13 cellular contexts compared by ENCODE assay signal in the genomic region with DNA sequence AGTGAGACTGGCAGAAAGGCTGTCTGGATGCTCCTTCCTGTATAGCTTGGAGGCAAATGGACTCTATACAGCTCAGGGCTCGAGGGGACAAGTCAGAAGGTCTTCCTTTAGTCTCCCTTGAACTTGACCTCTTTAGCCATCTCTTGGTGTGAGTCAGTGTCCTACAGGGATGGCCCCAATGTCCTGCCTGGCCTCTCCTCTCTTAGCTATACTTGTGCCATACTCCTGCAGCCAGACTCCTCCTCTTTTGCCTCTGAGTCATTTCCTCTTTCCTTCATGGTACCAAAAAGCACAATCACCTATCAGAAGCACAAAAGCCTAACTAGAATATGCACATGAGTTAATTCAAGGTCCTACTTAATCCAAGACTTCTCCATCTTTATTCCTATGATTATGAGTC.
DNase-seq lines count a peak whose midpoint lies in the region; ATAC-seq and TF ChIP-seq lines count a peak whose summit lies in the region.
"Had no signal": no experiment of that assay in that cellular context is flagged by ENCODE, and none has a peak within 500 bp of the region (broad histone marks: within the 10 kb centered on the region; RNA-seq: fewer than 3 reads in every experiment).

No MANE protein-coding gene starts in this region.

- peaks cover 9% of the 10 kb centered on the region for H3K36me3 Mint-ChIP-seq in T-helper 2 cell treated with Interferon-gamma antibody and Interleukin-4, amounts not matched to agents 5 μg/mL and 100 μg/mL, for 36 hours (ENCODE audit: low read depth)

- no peak for TF ChIP-seq CTCF in GM12865 (IDR thresholded peaks at IDR 0.05; ENCODE audit: insufficient read depth, low read depth, low read length, missing control alignments)
- no peak for TF ChIP-seq CTCF in fibroblast of the aortic adventitia (IDR thresholded peaks at IDR 0.05; ENCODE audit: insufficient read depth, low read length)
- no peak for TF ChIP-seq CTCF in left lung (IDR thresholded peaks at IDR 0.05)

- peaks cover 0 to 23% of the 10 kb centered on the region in 2 donors for H3K36me3 ChIP-seq in left lung
- H3K36me3 ChIP-seq: esophagus squamous epithelium had no signal

- intact Hi-C loops in left lung (cut with DNase I): no loop called here

- H3K27me3 ChIP-seq in left lung: no peaks in the 10 kb centered on the region
- H3K27me3 ChIP-seq: body of pancreas, esophagus squamous epithelium had no signal

- H3K27me3 Mint-ChIP-seq in T-helper 2 cell treated with Interferon-gamma antibody and Interleukin-4, amounts not matched to agents 5 μg/mL and 100 μg/mL, for 36 hours (ENCODE audit: low read depth): no peaks in the 10 kb centered on the region

- H3K27ac ChIP-seq in left lung: no peak overlapping the region
- H3K27ac ChIP-seq: body of pancreas, esophagus squamous epithelium had no signal

- ATAC-seq in left lung: no peak
- ATAC-seq: body of pancreas, left cardiac atrium had no signal

- peak overlapping the region; percentile 44 for H3K27ac Mint-ChIP-seq in T-helper 2 cell treated with Interferon-gamma antibody and Interleukin-4, amounts not matched to agents 5 μg/mL and 100 μg/mL, for 36 hours

- H3K9me3 Mint-ChIP-seq in T-helper 2 cell treated with Interferon-gamma antibody and Interleukin-4, amounts not matched to agents 5 μg/mL and 100 μg/mL, for 36 hours: no peaks in the 10 kb centered on the region

- peak overlapping the region; percentile 2 for H3K4me3 Mint-ChIP-seq in T-helper 2 cell treated with Interferon-gamma antibody and Interleukin-4, amounts not matched to agents 5 μg/mL and 100 μg/mL, for 36 hours

- H3K4me3 ChIP-seq in GM12865 (ENCODE audit: low read depth, low read length): no peak overlapping the region
- no peak overlapping the region for H3K4me3 ChIP-seq in fibroblast of the aortic adventitia (ENCODE audit: low read depth, low read length)
- no peak overlapping the region for H3K4me3 ChIP-seq in left lung
- H3K4me3 ChIP-seq: body of pancreas, esophagus squamous epithelium had no signal

- peaks cover 60% of the 10 kb centered on the region for H3K4me1 Mint-ChIP-seq in T-helper 2 cell treated with Interferon-gamma antibody and Interleukin-4, amounts not matched to agents 5 μg/mL and 100 μg/mL, for 36 hours (ENCODE audit: low read depth)

- H3K4me1 ChIP-seq in left lung: peaks cover 0 to 8% of the 10 kb centered on the region in 2 donors
- H3K4me1 ChIP-seq: body of pancreas had no signal

- DNase-seq in AG20443 (ENCODE audit: low spot score) (peak; percentile 61), GM12865 (ENCODE audit: low read depth) (peak; percentile 31), fibroblast of the aortic adventitia (ENCODE audit: low read depth) (peak; percentile 42), hippocampal formation (lab: John Stamatoyannopoulos, UW) (no peak), left lung (no peak), mucosa of gallbladder (ENCODE audit: low spot score) (no peak)
- DNase-seq in T-helper 2 cell treated with Interferon-gamma antibody and Interleukin-4, amounts not matched to agents 5 μg/mL and 100 μg/mL, for 36 hours (ENCODE audit: low spot score): no peak
- DNase-seq in NK-92 treated with Interleukin-12 subunit alpha and Interleukin-12 subunit beta, amount 100 ng/mL, for 24 hours (lab: John Stamatoyannopoulos, UW): no peak
- DNase-seq: body of pancreas, esophagus squamous epithelium, KBM-7, left cardiac atrium, NCI-H345 had no signal

- no peaks in the 10 kb centered on the region for H3K9me3 ChIP-seq in left lung
- H3K9me3 ChIP-seq: body of pancreas, esophagus squamous epithelium had no signal

Comparison
In these comparisons a context has a peak if more than half of its experiments do, and no peak if none do; other contexts are left out.
1. DNase-seq: peak in AG20443 (single experiment), GM12865 (single experiment) and fibroblast of the aortic adventitia (single experiment); none in T-helper 2 cell treated with Interferon-gamma antibody and Interleukin-4, amounts not matched to agents 5 μg/mL and 100 μg/mL, for 36 hours (single experiment), NK-92 treated with Interleukin-12 subunit alpha and Interleukin-12 subunit beta, amount 100 ng/mL, for 24 hours (single experiment), hippocampal formation (0 of 2), left lung (0 of 2) and mucosa of gallbladder (single experiment).